Comparison of ENCODE assay signal across 8 cellular contexts in the genomic region with DNA sequence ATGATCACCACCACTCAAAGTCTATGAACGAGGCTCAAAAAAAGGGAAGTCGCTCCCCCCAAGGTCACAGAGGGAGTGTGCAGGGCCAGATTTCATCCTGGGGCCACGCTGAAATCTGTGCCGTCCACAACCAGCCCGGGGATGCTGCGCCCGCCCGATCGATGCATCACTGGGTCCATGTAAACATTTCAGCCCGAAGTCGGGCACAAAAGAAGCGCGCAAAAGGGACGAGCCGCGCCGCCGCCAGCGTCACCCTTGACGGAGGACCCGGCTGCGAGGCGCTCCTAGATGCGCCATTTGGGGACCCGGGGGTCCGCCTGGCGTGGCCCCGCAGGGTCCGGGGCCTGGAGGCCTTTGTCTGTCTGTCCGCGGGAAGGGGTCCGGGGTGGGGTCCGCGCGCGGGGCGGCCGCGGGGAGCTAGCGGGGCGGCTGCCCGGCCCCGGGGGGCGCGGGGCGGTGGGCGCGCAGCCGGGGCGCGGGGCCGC. TPM values are rescaled to one million over a fixed set of nuclear protein-coding genes. Genes with fewer than 3 reads are reported as not detected.
A peak's percentile ranks its signal among the peaks of the same experiment; 100 is the strongest.
DNase-seq lines count a peak whose midpoint lies in the region; ATAC-seq and TF ChIP-seq lines count a peak whose summit lies in the region.

No MANE protein-coding gene starts in this region.

- H3K36me3 ChIP-seq in GM06990 (ENCODE audit: control insufficient read depth, insufficient read depth, low read length), result no peaks in the 10 kb centered on the region; the same call in none of the 2 replicates

- ATAC-seq in GM21619 (IDR thresholded peaks at IDR 0.05; ENCODE audit: unreplicated experiment), result peak; percentile 36

- H3K9me3 Mint-ChIP-seq in dendritic cell treated with granulocyte-macrophage colony-stimulating factor and Interleukin-4, amounts not matched to agents 40 ng/mL and 50 ng/mL, for 4 days, result peaks cover 9% of the 10 kb centered on the region

- peak overlapping the region; percentile 84 for H3K4me3 Mint-ChIP-seq in dendritic cell treated with granulocyte-macrophage colony-stimulating factor and Interleukin-4, amounts not matched to agents 40 ng/mL and 50 ng/mL, for 4 days

- peak overlapping the region; percentile 77 for H3K27ac Mint-ChIP-seq in dendritic cell treated with granulocyte-macrophage colony-stimulating factor and Interleukin-4, amounts not matched to agents 40 ng/mL and 50 ng/mL, for 4 days

- DNase-seq in GM06990 (ENCODE audit: extremely low read depth, insufficient read length) (peak; percentile 60), HuH-7.5 (ENCODE audit: low spot score) (peak; percentile 51), lower leg skin (ENCODE audit: low spot score in 2 of 2) (no peak), amniotic stem cell (lab: John Stamatoyannopoulos, UW) (no peak)
- DNase-seq in activated CD4-positive, alpha-beta T cell treated with anti-CD3 and anti-CD28 coated beads for 1 hour, result peak; percentile 24
- DNase-seq in stimulated activated CD4-positive, alpha-beta T cell treated with anti-CD3 and anti-CD28 coated beads, TNF-alpha, amount 100 ng/mL, for 48 hours (ENCODE audit: low read depth in 3 of 3), result peak; percentile 5 to 20 (median 15)

- peaks cover 29% of the 10 kb centered on the region for H3K36me3 Mint-ChIP-seq in dendritic cell treated with granulocyte-macrophage colony-stimulating factor and Interleukin-4, amounts not matched to agents 40 ng/mL and 50 ng/mL, for 4 days (ENCODE audit: low read depth)

- H3K27me3 ChIP-seq in GM06990 (replicated peaks; ENCODE audit: control insufficient read depth, insufficient read depth, low read length), result no peaks in the 10 kb centered on the region

- peaks cover 19% of the 10 kb centered on the region for H3K4me1 Mint-ChIP-seq in dendritic cell treated with granulocyte-macrophage colony-stimulating factor and Interleukin-4, amounts not matched to agents 40 ng/mL and 50 ng/mL, for 4 days (ENCODE audit: low read depth)

- TF ChIP-seq CTCF in GM06990 (IDR thresholded peaks at IDR 0.05; ENCODE audit: insufficient read depth, low read length, poor library complexity, severe bottlenecking) (no peak), lower leg skin (IDR thresholded peaks at IDR 0.05) (no peak)

- intact Hi-C loops in dendritic cell treated with granulocyte-macrophage colony-stimulating factor and Interleukin-4, amounts not matched to agents 40 ng/mL and 50 ng/mL, for 4 days (cut with micrococcal nuclease), result no loop called here
- intact Hi-C loops in lower leg skin (cut with DNase I; ENCODE audit: low total_unique reads), result no loop called here

- H3K4me3 ChIP-seq in GM06990 (replicated peaks; ENCODE audit: low read depth, low read length), result peak overlapping the region; percentile 95
- peak overlapping the region; percentile 76 for H3K4me3 ChIP-seq in lower leg skin (ENCODE audit: low read depth, poor library complexity, severe bottlenecking)

- peaks cover 37% of the 10 kb centered on the region for H3K27me3 Mint-ChIP-seq in dendritic cell treated with granulocyte-macrophage colony-stimulating factor and Interleukin-4, amounts not matched to agents 40 ng/mL and 50 ng/mL, for 4 days

- TF ChIP-seq POLR2A in lower leg skin (IDR thresholded peaks at IDR 0.05), result no peak

- 0 to 1% methylated on average over 23 to 37 of the region's 52 CpGs for WGBS in lower leg skin, 2 donors

RNA-seq across cellular contexts. Expression of gene FBXO21, which starts 0.5 kb away (rescaled TPM):
- total RNA-seq in lower leg skin, result 100 to 1,000 TPM in 1 of 4 donors, 10 to 100 TPM in 3; 76.8 to 133 (median 87.7) TPM

Comparison
In these comparisons a context has a peak if more than half of its experiments do, and no peak if none do; other contexts are left out.
1. DNase-seq: peak in GM06990 (single experiment), HuH-7.5 (single experiment), activated CD4-positive, alpha-beta T cell treated with anti-CD3 and anti-CD28 coated beads for 1 hour (single experiment) and stimulated activated CD4-positive, alpha-beta T cell treated with anti-CD3 and anti-CD28 coated beads, TNF-alpha, amount 100 ng/mL, for 48 hours (3 of 3); none in lower leg skin (0 of 2) and amniotic stem cell (single experiment).